In genomic region chr22:23233084-23233501, GRCh38 we compare ENCODE assay signal across 13 cellular contexts. TPM values are rescaled to one million over a fixed set of nuclear protein-coding genes. Genes with fewer than 3 reads are reported as not detected.
A peak's percentile ranks its signal among the peaks of the same experiment; 100 is the strongest.
DNase-seq lines count a peak whose midpoint lies in the region; ATAC-seq and TF ChIP-seq lines count a peak whose summit lies in the region.
"Had no signal": no experiment of that assay in that cellular context is flagged by ENCODE, and none has a peak within 500 bp of the region (broad histone marks: within the 10 kb centered on the region; RNA-seq: fewer than 3 reads in every experiment).

No MANE protein-coding gene starts in this region.

- CTCF ChIA-PET in HCT116 (lab: Charles Lee): no interaction called here
- CTCF ChIA-PET in naive thymus-derived CD4-positive, alpha-beta T cell (lab: Charles Lee): interaction anchor here (0.6 to 1.6 kb wide), 2 partner anchors 10 to 23 kb away, joined by 3 to 4 read pairs; no protein-coding TSS in a partner anchor

- no peak overlapping the region for H3K4me3 ChIP-seq in BLaER1 treated with 17β-estradiol and CSF1 and Interleukin-3, amounts not matched to agents 10 nM and 100 nM
- H3K4me3 ChIP-seq in HCT116 (replicated peaks in 1 of 2; ENCODE audit: low read depth in 1 of 2, low read length in 2 of 2): no peak overlapping the region
- no peak overlapping the region for H3K4me3 ChIP-seq in naive thymus-derived CD4-positive, alpha-beta T cell (ENCODE audit: low read length)
- H3K4me3 ChIP-seq: skin epidermis had no signal

- H3K79me2 ChIP-seq in HCT116 (ENCODE audit: insufficient read depth, low read length): peaks cover 99% of the 10 kb centered on the region

- H3K36me3 Mint-ChIP-seq in naive thymus-derived CD4-positive, alpha-beta T cell: peaks cover 0 to 34% (median 31%) of the 10 kb centered on the region in 5 donors

- TF ChIP-seq POLR2A in HCT116 (IDR thresholded peaks at IDR 0.05; ENCODE audit: borderline replicate concordance, extremely low read depth, insufficient read depth, insufficient read length): no peak

- TF ChIP-seq CTCF in HCT116 (IDR thresholded peaks at IDR 0.05 in 2 of 3, conservative IDR thresholded peaks at IDR 0.05 in 1 of 3; ENCODE audit: borderline replicate concordance in 1 of 3, insufficient read depth in 1 of 3, low read depth in 2 of 3, low read length in 2 of 3): no peak

- TF ChIP-seq RAD21 in HCT116 (IDR thresholded peaks at IDR 0.05; ENCODE audit: low read depth): no peak

- in situ Hi-C loops in ACHN (cut with HindIII; ENCODE audit: low pct_ligation_motif_present, low pct_unique_long_range_greater_than_20kb, low sequenced_read_pairs): no loop called here

- no peak overlapping the region for H2AFZ ChIP-seq in HCT116 (ENCODE audit: low read depth, low read length, poor library complexity, severe bottlenecking)

- H3K4me1 ChIP-seq in BLaER1 treated with 17β-estradiol and CSF1 and Interleukin-3, amounts not matched to agents 10 nM and 100 nM: peaks cover 44 to 82% (median 71%) of the 10 kb centered on the region in 10 experiments
- H3K4me1 ChIP-seq in HCT116 (ENCODE audit: control insufficient read depth in 1 of 2, insufficient read depth in 2 of 2, low read length in 2 of 2): peaks cover 0 to 5% of the 10 kb centered on the region in 2 experiments; a peak in 1 of 4 replicates
- H3K4me1 ChIP-seq in naive thymus-derived CD4-positive, alpha-beta T cell (ENCODE audit: control insufficient read depth in 2 of 2, insufficient read depth in 2 of 2, low read length in 2 of 2): peaks cover 9 to 53% of the 10 kb centered on the region in 2 donors

- peaks cover 67 to 95% (median 80%) of the 10 kb centered on the region in 11 experiments for H4K20me1 ChIP-seq in BLaER1 treated with 17β-estradiol and CSF1 and Interleukin-3, amounts not matched to agents 10 nM and 100 nM
- H4K20me1 ChIP-seq in HCT116 (ENCODE audit: insufficient read depth): peaks cover 10% of the 10 kb centered on the region; the same call in 1 of the 2 replicates

- peaks cover 31 to 91% (median 80%) of the 10 kb centered on the region in 7 donors for H3K4me1 Mint-ChIP-seq in naive thymus-derived CD4-positive, alpha-beta T cell

- peak overlapping the region in 8 of 9 donors; percentile 49 to 88 (median 78) for H3K27ac Mint-ChIP-seq in naive thymus-derived CD4-positive, alpha-beta T cell

- peak overlapping the region in 2 of 10 donors; percentile 6 to 43 for H3K4me3 Mint-ChIP-seq in naive thymus-derived CD4-positive, alpha-beta T cell
- H3K4me3 Mint-ChIP-seq: effector memory CD8-positive, alpha-beta T cell had no signal

- no TSS peak for BruUV-seq in HCT116 (replicated peaks; lab: Mats Ljungman, UMichigan)

- no peak for DNase-seq in HCT116 (ENCODE audit: low read depth, low spot score)
- peak; percentile 61 for DNase-seq in cerebellum (ENCODE audit: low spot score)
- no peak for DNase-seq in naive thymus-derived CD4-positive, alpha-beta T cell
- no peak for DNase-seq in ACHN
- DNase-seq in inferior parietal cortex (ENCODE audit: extremely low spot score): no peak
- DNase-seq in AG20443 (ENCODE audit: low spot score): no peak
- DNase-seq: activated CD4-positive, CD25-positive, alpha-beta regulatory T cell; activated gamma-delta T cell treated with Interleukin-2 at 50 U/mL for 16 hours; effector memory CD8-positive, alpha-beta T cell; SHP77 had no signal

- H3K27me3 Mint-ChIP-seq in naive thymus-derived CD4-positive, alpha-beta T cell: no peaks in the 10 kb centered on the region
- H3K27me3 Mint-ChIP-seq: effector memory CD8-positive, alpha-beta T cell had no signal

- H3K9ac ChIP-seq in BLaER1 treated with 17β-estradiol and CSF1 and Interleukin-3, amounts not matched to agents 10 nM and 100 nM: 0 out of 22 replicates have a peak overlapping the region, but pooled peaks of 2 of the 11 experiments have one; percentile 6 to 12
- no peak overlapping the region for H3K9ac ChIP-seq in HCT116 (ENCODE audit: low read length)

- peaks cover 2 to 59% (median 24%) of the 10 kb centered on the region in 11 experiments; a peak in 19 of 22 replicates for H3K36me3 ChIP-seq in BLaER1 treated with 17β-estradiol and CSF1 and Interleukin-3, amounts not matched to agents 10 nM and 100 nM
- 0 out of 4 replicates have a peak, but pooled peaks cover 0 to 4% of the 10 kb centered on the region in 2 experiments for H3K36me3 ChIP-seq in HCT116 (ENCODE audit: control insufficient read depth in 1 of 2, insufficient read depth in 2 of 2, low read length in 2 of 2)
- peaks cover 0 to 4% (median 0%) of the 10 kb centered on the region in 3 experiments for H3K36me3 ChIP-seq in naive thymus-derived CD4-positive, alpha-beta T cell (ENCODE audit: control insufficient read depth in 2 of 3, insufficient read depth in 3 of 3, low read length in 3 of 3)

- POLR2A ChIA-PET in HCT116 (lab: Charles Lee): no interaction called here
- POLR2A ChIA-PET in naive thymus-derived CD4-positive, alpha-beta T cell (lab: Charles Lee): no interaction called here

- no peaks in the 10 kb centered on the region for H3K27me3 ChIP-seq in BLaER1 treated with 17β-estradiol and CSF1 and Interleukin-3, amounts not matched to agents 10 nM and 100 nM
- no peaks in the 10 kb centered on the region for H3K27me3 ChIP-seq in HCT116 (ENCODE audit: insufficient read depth, low read length)
- H3K27me3 ChIP-seq in naive thymus-derived CD4-positive, alpha-beta T cell (ENCODE audit: control insufficient read depth in 2 of 2, insufficient read depth in 2 of 2, low read length in 2 of 2): no peaks in the 10 kb centered on the region

- H3K4me2 ChIP-seq in BLaER1 treated with 17β-estradiol and CSF1 and Interleukin-3, amounts not matched to agents 10 nM and 100 nM: peak overlapping the region; percentile 35 to 73 (median 54)
- no peak overlapping the region for H3K4me2 ChIP-seq in HCT116 (ENCODE audit: low read length)

- H3K27ac ChIP-seq in BLaER1 treated with 17β-estradiol and CSF1 and Interleukin-3, amounts not matched to agents 10 nM and 100 nM: peak overlapping the region in 2 of 11 experiments; percentile 21 to 33; a peak in 3 of 22 replicates
- no peak overlapping the region for H3K27ac ChIP-seq in HCT116 (ENCODE audit: low read depth, low read length)
- H3K27ac ChIP-seq in naive thymus-derived CD4-positive, alpha-beta T cell (ENCODE audit: low read depth, low read length): peak overlapping the region; percentile 47

- H3K9me3 Mint-ChIP-seq in naive thymus-derived CD4-positive, alpha-beta T cell: peaks cover 0 to 22% (median 11%) of the 10 kb centered on the region in 11 donors

- RAD21 ChIA-PET in HCT116 (lab: Charles Lee; ENCODE audit: low non-redundant PET in 1 of 2, low total read pairs in 2 of 2, uncharacterized antibody in 2 of 2, unreplicated experiment in 2 of 2): no interaction called here

- ATAC-seq in HCT116 (peak; percentile 30; the same call in 1 of the 2 replicates), GM18858 (IDR thresholded peaks at IDR 0.05; ENCODE audit: unreplicated experiment) (no peak)
- no peak for ATAC-seq in naive thymus-derived CD4-positive, alpha-beta T cell
- ATAC-seq: effector memory CD8-positive, alpha-beta T cell had no signal

- intact Hi-C loops in HCT116 (cut with micrococcal nuclease): no loop called here
- intact Hi-C loops in naive thymus-derived CD4-positive, alpha-beta T cell (cut with micrococcal nuclease): no loop called here

- H3K9me2 ChIP-seq in HCT116 (ENCODE audit: insufficient read depth): no peaks in the 10 kb centered on the region

- H3K9me3 ChIP-seq in BLaER1 treated with 17β-estradiol and CSF1 and Interleukin-3, amounts not matched to agents 10 nM and 100 nM (replicated peaks in 1 of 11): peaks cover 13 to 19% (median 18%) of the 10 kb centered on the region in 11 experiments
- H3K9me3 ChIP-seq in HCT116 (ENCODE audit: control insufficient read depth in 1 of 2, insufficient read depth in 1 of 2, low read depth in 1 of 2, low read length in 2 of 2): peaks cover 0 to 3% of the 10 kb centered on the region in 2 experiments; a peak in 1 of 4 replicates
- H3K9me3 ChIP-seq in naive thymus-derived CD4-positive, alpha-beta T cell (ENCODE audit: control insufficient read depth in 2 of 3, low read length in 3 of 3): peaks cover 0 to 12% (median 0%) of the 10 kb centered on the region in 3 experiments

TF ChIP-seq in HCT116, 20 proteins besides CTCF, POLR2A, EP300 and RAD21:
- TF ChIP-seq SRF (IDR thresholded peaks at IDR 0.05; ENCODE audit: low read depth): no peak
- no peak for TF ChIP-seq MAX (IDR thresholded peaks at IDR 0.05)
- TF ChIP-seq EZH2phosphoT487 (IDR thresholded peaks at IDR 0.05; ENCODE audit: borderline replicate concordance): no peak
- no peak for TF ChIP-seq TCF7L2 (IDR thresholded peaks at IDR 0.05; ENCODE audit: borderline replicate concordance, extremely low read depth, insufficient read depth, insufficient read length)
- TF ChIP-seq ZBTB33 (IDR thresholded peaks at IDR 0.05; ENCODE audit: extremely low read depth, insufficient replicate concordance, low read length): no peak
- no peak for TF ChIP-seq JUND (IDR thresholded peaks at IDR 0.05)
- no peak for TF ChIP-seq YY1 (IDR thresholded peaks at IDR 0.05; ENCODE audit: extremely low read depth, insufficient replicate concordance, low read depth, low read length)

RNA-seq across cellular contexts. Expression of gene BCR, which starts 52.8 kb away (rescaled TPM):
- total RNA-seq in HCT116 (2021; ENCODE audit: unreplicated experiment) (39.7 TPM), cerebellum (57.5 TPM)
- 31.2 and 44.1 TPM in 2 replicates for polyA plus RNA-seq in HCT116 (2012)
- 100 to 1,000 TPM in 1 of 5 experiments, 10 to 100 TPM in 4; 56.2 to 103 (median 94.3) TPM for total RNA-seq in naive thymus-derived CD4-positive, alpha-beta T cell
- 10 to 100 TPM in 1 of 2 donors, 1 to 10 TPM in 1; 6.1 to 19.1 TPM for polyA plus RNA-seq in naive thymus-derived CD4-positive, alpha-beta T cell
